1 cellular context compared by ENCODE assay signal in genomic region chr10:72598769-72599701, GRCh38.
A peak's percentile ranks its signal among the peaks of the same experiment; 100 is the strongest.
TF ChIP-seq lines count a peak whose summit lies in the region.

No MANE protein-coding gene starts in this region.

TF ChIP-seq in K562, 482 proteins besides CTCF, POLR2A, EP300 and RAD21 (continued from another document):
- TF ChIP-seq JUND (IDR thresholded peaks at IDR 0.05; ENCODE audit: borderline replicate concordance, low read depth, low read length) (peak; percentile 37; the same call in 1 of the 2 replicates), JUND (tag; IDR thresholded peaks at IDR 0.05; ENCODE audit: borderline replicate concordance, low read depth, low read length) (no peak), YBX1 (IDR thresholded peaks at IDR 0.05) (no peak), ZNF316 (IDR thresholded peaks at IDR 0.05) (peak; percentile 64), JUN (IDR thresholded peaks at IDR 0.05; ENCODE audit: borderline replicate concordance, low read depth, low read length) (0 out of 2 replicates have a peak, but pooled peaks have one; percentile 32), JUN (CRISPR knock-in tag; IDR thresholded peaks at IDR 0.05; ENCODE audit: borderline replicate concordance) (no peak), FOSL1 (tag; conservative IDR thresholded peaks at IDR 0.05) (peak; percentile 32; the same call in 1 of the 2 replicates), ZNF668 (CRISPR knock-in tag; IDR thresholded peaks at IDR 0.05) (no peak), TBP (optimal IDR thresholded peaks at IDR 0.05; ENCODE audit: low read depth, low read length) (no peak), NFE2 (IDR thresholded peaks at IDR 0.05; ENCODE audit: low read depth) (peak; percentile 47), EZH2 (IDR thresholded peaks at IDR 0.05; ENCODE audit: borderline replicate concordance, low read depth, low read length) (no peak), ELK1 (CRISPR knock-in tag; IDR thresholded peaks at IDR 0.05) (no peak), MAFG (tag; conservative IDR thresholded peaks at IDR 0.05) (peak; percentile 62), ZMIZ1 (IDR thresholded peaks at IDR 0.05; ENCODE audit: low read depth in 2 of 2, low read length in 2 of 2) (no peak), MNT (conservative IDR thresholded peaks at IDR 0.05) (no peak), ZNF133 (CRISPR knock-in tag; IDR thresholded peaks at IDR 0.05) (no peak), CBFB (CRISPR knock-in tag; IDR thresholded peaks at IDR 0.05) (no peak), MAFF (IDR thresholded peaks at IDR 0.05; ENCODE audit: low read length) (peak; percentile 19; the same call in 1 of the 2 replicates), ERF (CRISPR knock-in tag; IDR thresholded peaks at IDR 0.05) (no peak), CEBPG (CRISPR knock-in tag; IDR thresholded peaks at IDR 0.05) (no peak), CEBPG (tag; conservative IDR thresholded peaks at IDR 0.05 in 1 of 2, IDR thresholded peaks at IDR 0.05 in 1 of 2) (no peak), DLX4 (CRISPR knock-in tag; IDR thresholded peaks at IDR 0.05) (no peak), HDAC3 (IDR thresholded peaks at IDR 0.05; ENCODE audit: borderline replicate concordance, partially characterized antibody) (no peak), MIER1 (IDR thresholded peaks at IDR 0.05; ENCODE audit: low read depth) (no peak)
TF ChIP-seq in K562: peak in this region for 8.
